ENCODE assay signal across 23 cellular contexts in genomic region chr3:61645148-61645547, GRCh38.
DNase-seq lines count a peak whose midpoint lies in the region; ATAC-seq, FAIRE-seq and TF ChIP-seq lines count a peak whose summit lies in the region.
"Had no signal": no experiment of that assay in that cellular context is flagged by ENCODE, and none has a peak within 500 bp of the region (broad histone marks: within the 10 kb centered on the region; RNA-seq: fewer than 3 reads in every experiment).

No MANE protein-coding gene starts in this region.

- WGBS in trophoblast cell (ENCODE audit: extremely low coverage, insufficient coverage, insufficient read length), result no CpG with 5 or more reads among the region's 2 CpGs

- no peaks in the 10 kb centered on the region for H3K27me3 ChIP-seq in endothelial cell of umbilical vein (ENCODE audit: control insufficient read depth in 2 of 2, insufficient read depth in 2 of 2, low read length in 2 of 2)
- no peaks in the 10 kb centered on the region for H3K27me3 ChIP-seq in trophoblast cell (ENCODE audit: insufficient read depth, low read length)
- H3K27me3 ChIP-seq: ascending aorta; BLaER1 treated with 17β-estradiol and CSF1 and Interleukin-3, amounts not matched to agents 10 nM and 100 nM; hepatocyte had no signal

- POLR2A ChIA-PET in endothelial cell of umbilical vein (lab: Charles Lee), result no interaction called here

- no peak overlapping the region for H3K23ac ChIP-seq in trophoblast cell (ENCODE audit: low read length)

- no peaks in the 10 kb centered on the region for H3K79me1 ChIP-seq in trophoblast cell (ENCODE audit: low read length)

- H4K91ac ChIP-seq in trophoblast cell (ENCODE audit: low read depth, low read length), result no peak overlapping the region

- H3K9me3 ChIP-seq in endothelial cell of umbilical vein (replicated peaks; ENCODE audit: control insufficient read depth, insufficient read depth, low read length) (no peaks in the 10 kb centered on the region), trophoblast cell (ENCODE audit: insufficient read depth, low read depth, low read length) (no peaks in the 10 kb centered on the region)
- H3K9me3 ChIP-seq: ascending aorta, prostate gland had no signal

- no TSS peak for BruUV-seq in endothelial cell of umbilical vein (replicated peaks; lab: Mats Ljungman, UMichigan)

- no peak overlapping the region for H3K4ac ChIP-seq in trophoblast cell (ENCODE audit: low read depth, low read length)

- H3K14ac ChIP-seq in trophoblast cell (ENCODE audit: low read length), result no peak overlapping the region

- H2AK5ac ChIP-seq in trophoblast cell (ENCODE audit: low read length), result no peak overlapping the region

- DNase-seq in SIG-M5 treated with dmso at 0.1 percent for 504 hours (lab: John Stamatoyannopoulos, UW; ENCODE audit: unreplicated experiment), result peak; percentile 75
- no peak for DNase-seq in SIG-M5 (lab: John Stamatoyannopoulos, UW)
- DNase-seq in NCI-H774 (lab: John Stamatoyannopoulos, UW), result peak; percentile 65
- no peak for DNase-seq in endothelial cell of umbilical vein (ENCODE audit: low read depth, low spot score)
- DNase-seq in KG1 (lab: John Stamatoyannopoulos, UW), result no peak
- no peak for DNase-seq in trophoblast cell
- no peak for DNase-seq in SKM-1 treated with dmso at 0.1 percent for 144 hours (lab: John Stamatoyannopoulos, UW; ENCODE audit: unreplicated experiment)
- DNase-seq: activated CD4-positive, alpha-beta memory T cell treated with anti-CD3 and anti-CD28 coated beads, Interleukin-2, amount 10 ng/mL, durations not matched to agents 7 days and 5 days; activated naive CD4-positive, alpha-beta T cell treated with anti-CD3 and anti-CD28 coated beads for 36 hours; activated T-cell treated with anti-CD3 and anti-CD28 coated beads, Interleukin-2, amount 50 U/mL, for 1 hour; DMS79; islet precursor cell; mesenchymal stem cell; NCI-H1048; NCI-H2171; NK-92 treated with Interleukin-12 subunit alpha and Interleukin-12 subunit beta, amount 100 ng/mL, for 24 hours; RPMI8226 had no signal

- CTCF ChIA-PET in endothelial cell of umbilical vein (lab: Charles Lee), result no interaction called here

- no peak for TF ChIP-seq CTCF in endothelial cell of umbilical vein (IDR thresholded peaks at IDR 0.05; ENCODE audit: extremely low read depth in 1 of 2, insufficient read depth in 1 of 2, low read depth in 1 of 2, low read length in 2 of 2)

- ATAC-seq in HG03159 (IDR thresholded peaks at IDR 0.05; ENCODE audit: unreplicated experiment), result no peak
- ATAC-seq: natural killer cell treated with Interleukin-12 subunit alpha and Interleukin-12 subunit beta and Interleukin-15 and Interleukin-18, amount 100 ng/mL, for 72 hours had no signal

- H3K27ac ChIP-seq in endothelial cell of umbilical vein (ENCODE audit: insufficient read depth, low read depth, low read length) (no peak overlapping the region), trophoblast cell (ENCODE audit: low read depth, low read length) (no peak overlapping the region)
- H3K27ac ChIP-seq: ascending aorta; BLaER1 treated with 17β-estradiol and CSF1 and Interleukin-3, amounts not matched to agents 10 nM and 100 nM; hepatocyte; prostate gland had no signal

- FAIRE-seq in endothelial cell of umbilical vein (lab: Jason Lieb, UNC), result peak; percentile 42

- dilution Hi-C loops in endothelial cell of umbilical vein (cut with MboI; ENCODE audit: extremely low pct_ligation_motif_present, low sequenced_read_pairs), result no loop called here

- H4K20me1 ChIP-seq in endothelial cell of umbilical vein (replicated peaks; ENCODE audit: control insufficient read depth, extremely low read depth, insufficient read depth, low read length), result no peaks in the 10 kb centered on the region

- peaks cover 16% of the 10 kb centered on the region for H3K4me1 ChIP-seq in endothelial cell of umbilical vein (ENCODE audit: control insufficient read depth, extremely low read depth, insufficient read depth, low read length)
- H3K4me1 ChIP-seq in trophoblast cell (ENCODE audit: control insufficient read depth in 1 of 2, insufficient read depth in 2 of 2, low read length in 2 of 2), result no peaks in the 10 kb centered on the region
- H3K4me1 ChIP-seq: prostate gland had no signal

- H3K4me3 ChIP-seq in endothelial cell of umbilical vein (replicated peaks in 1 of 3; ENCODE audit: insufficient read depth in 1 of 3, low read depth in 1 of 3, low read length in 3 of 3), result no peak overlapping the region
- H3K4me3 ChIP-seq in trophoblast cell (ENCODE audit: low read depth, low read length), result no peak overlapping the region
- H3K4me3 ChIP-seq: ascending aorta; BLaER1 treated with 17β-estradiol and CSF1 and Interleukin-3, amounts not matched to agents 10 nM and 100 nM; hepatocyte; prostate gland had no signal

- H2BK5ac ChIP-seq in trophoblast cell (ENCODE audit: low read depth, low read length, poor library complexity), result no peak overlapping the region

- H3K9me1 ChIP-seq in endothelial cell of umbilical vein (replicated peaks; ENCODE audit: control insufficient read depth, extremely low read depth, insufficient read depth, low read length), result no peaks in the 10 kb centered on the region

- no peaks in the 10 kb centered on the region for H3K36me3 ChIP-seq in endothelial cell of umbilical vein (ENCODE audit: control insufficient read depth in 2 of 2, extremely low read depth in 1 of 2, insufficient read depth in 2 of 2, low read length in 2 of 2)
- H3K36me3 ChIP-seq in trophoblast cell (ENCODE audit: control insufficient read depth in 1 of 2, insufficient read depth in 2 of 2, low read length in 2 of 2), result no peaks in the 10 kb centered on the region
- H3K36me3 ChIP-seq: ascending aorta, prostate gland had no signal

- no peak overlapping the region for H3K9ac ChIP-seq in endothelial cell of umbilical vein (replicated peaks; ENCODE audit: extremely low read depth, insufficient read depth, low read length)
- H3K9ac ChIP-seq in trophoblast cell (ENCODE audit: low read length), result no peak overlapping the region
- H3K9ac ChIP-seq: BLaER1 treated with 17β-estradiol and CSF1 and Interleukin-3, amounts not matched to agents 10 nM and 100 nM had no signal

- H3K79me2 ChIP-seq in endothelial cell of umbilical vein (ENCODE audit: control insufficient read depth, insufficient read depth, low read length) (no peaks in the 10 kb centered on the region), trophoblast cell (ENCODE audit: control insufficient read depth, insufficient read depth, low read length, poor library complexity) (no peaks in the 10 kb centered on the region)

- H3K4me2 ChIP-seq in endothelial cell of umbilical vein (ENCODE audit: insufficient read depth, low read length) (no peak overlapping the region), trophoblast cell (ENCODE audit: low read length) (no peak overlapping the region)
- H3K4me2 ChIP-seq: BLaER1 treated with 17β-estradiol and CSF1 and Interleukin-3, amounts not matched to agents 10 nM and 100 nM; hepatocyte had no signal

- H4K8ac ChIP-seq in trophoblast cell (ENCODE audit: low read depth, low read length), result no peak overlapping the region

- no peak overlapping the region for H2BK12ac ChIP-seq in trophoblast cell (ENCODE audit: low read length)

- H3K18ac ChIP-seq in trophoblast cell (ENCODE audit: low read length), result no peak overlapping the region

- H2AFZ ChIP-seq in endothelial cell of umbilical vein (ENCODE audit: low read depth, low read length) (no peak overlapping the region), trophoblast cell (ENCODE audit: insufficient read depth, low read length, poor library complexity) (no peak overlapping the region)
- H2AFZ ChIP-seq: hepatocyte had no signal

- intact Hi-C loops in endothelial cell of umbilical vein (cut with micrococcal nuclease), result no loop called here

- TF ChIP-seq POLR2A in endothelial cell of umbilical vein (IDR thresholded peaks at IDR 0.05; ENCODE audit: low read depth, low read length), result no peak

- no peak overlapping the region for H4K12ac ChIP-seq in trophoblast cell (ENCODE audit: low read depth, low read length)

- H2BK120ac ChIP-seq in trophoblast cell (ENCODE audit: insufficient read depth, low read length, poor library complexity), result no peak overlapping the region

TF ChIP-seq in endothelial cell of umbilical vein, 7 proteins besides CTCF, POLR2A, EP300 and RAD21:
- TF ChIP-seq MYC (IDR thresholded peaks at IDR 0.05; ENCODE audit: low read depth, low read length), result no peak

Comparison
In these comparisons a context has a peak if more than half of its experiments do, and no peak if none do; other contexts are left out.
1. DNase-seq: peak in SIG-M5 treated with dmso at 0.1 percent for 504 hours (single experiment) and NCI-H774 (single experiment); none in SIG-M5 (single experiment), endothelial cell of umbilical vein (single experiment), KG1 (single experiment), trophoblast cell (0 of 2) and SKM-1 treated with dmso at 0.1 percent for 144 hours (single experiment).